18 cellular contexts compared by ENCODE assay signal in the genomic region with DNA sequence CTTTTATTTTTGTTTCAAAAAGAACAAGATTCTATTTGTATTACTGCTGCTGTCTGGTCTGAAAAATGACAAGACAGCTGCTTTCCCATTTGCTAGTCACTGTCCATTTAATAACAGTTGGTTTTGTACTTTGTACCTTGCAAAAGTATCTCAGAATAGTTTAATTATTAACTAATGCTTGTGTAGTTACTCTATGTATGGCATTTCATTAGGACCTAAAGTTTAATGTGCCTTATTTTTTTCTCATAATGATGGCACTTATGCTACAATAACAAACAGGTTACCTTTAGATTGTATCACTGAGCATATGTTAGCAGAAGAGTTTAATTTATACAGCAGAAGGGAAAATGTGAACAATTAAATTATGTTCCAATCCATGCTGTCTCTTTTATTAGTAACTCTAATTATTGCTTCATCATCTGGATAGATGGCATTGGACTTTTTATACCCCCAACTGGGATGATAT.
"Had no signal": no experiment of that assay in that cellular context is flagged by ENCODE, and none has a peak within 500 bp of the region (broad histone marks: within the 10 kb centered on the region; RNA-seq: fewer than 3 reads in every experiment).

No MANE protein-coding gene starts in this region.

- H3K27me3 Mint-ChIP-seq: activated naive CD8-positive, alpha-beta T cell; progenitor cell of endocrine pancreas; stimulated activated naive CD8-positive, alpha-beta T cell treated with anti-CD3 and anti-CD28 coated beads, Interleukin-15, amount 100 ng/mL, for 72 hours had no signal

- H3K4me3 ChIP-seq: left ventricle myocardium inferior, skin epidermis, suprapubic skin, transverse colon, uterus had no signal

- H3K4me1 ChIP-seq: foreskin keratinocyte, left ventricle myocardium inferior, suprapubic skin, transverse colon, uterus had no signal

- ATAC-seq: foreskin keratinocyte; stimulated activated naive CD8-positive, alpha-beta T cell treated with anti-CD3 and anti-CD28 coated beads, Interleukin-15, amount 100 ng/mL, for 72 hours had no signal

- H3K27me3 ChIP-seq: foreskin keratinocyte, suprapubic skin, transverse colon, uterus had no signal

- H3K9me3 ChIP-seq: left ventricle myocardium inferior, suprapubic skin, transverse colon, uterus had no signal

- H3K4me3 Mint-ChIP-seq: activated naive CD8-positive, alpha-beta T cell; stimulated activated naive CD8-positive, alpha-beta T cell treated with anti-CD3 and anti-CD28 coated beads, Interleukin-15, amount 100 ng/mL, for 72 hours had no signal

- H3K27ac ChIP-seq: foreskin keratinocyte, left ventricle myocardium inferior, skin epidermis, suprapubic skin, transverse colon, uterus had no signal

- H3K4me1 Mint-ChIP-seq: stimulated activated naive CD8-positive, alpha-beta T cell treated with anti-CD3 and anti-CD28 coated beads, Interleukin-15, amount 100 ng/mL, for 72 hours had no signal

- H3K27ac Mint-ChIP-seq: activated naive CD8-positive, alpha-beta T cell; progenitor cell of endocrine pancreas; stimulated activated naive CD8-positive, alpha-beta T cell treated with anti-CD3 and anti-CD28 coated beads, Interleukin-15, amount 100 ng/mL, for 72 hours had no signal

- DNase-seq: activated CD4-positive, alpha-beta T cell treated with anti-CD3 and anti-CD28 coated beads for 1 hour; activated gamma-delta T cell treated with Interleukin-2 at 50 U/mL for 16 hours; effector CD8-positive, alpha-beta T cell; foreskin keratinocyte; glutamatergic neuron; hypothalamus; left ventricle myocardium inferior; right cardiac atrium; stimulated activated CD4-positive, alpha-beta T cell treated with anti-CD3 and anti-CD28 coated beads, Interleukin-15, amount 100 ng/mL, for 24 hours; stimulated activated CD4-positive, alpha-beta T cell treated with anti-CD3 and anti-CD28 coated beads, Interleukin-2, amount 100 ng/mL, for 48 hours; stimulated activated naive CD8-positive, alpha-beta T cell treated with anti-CD3 and anti-CD28 coated beads, Interleukin-15, amount 100 ng/mL, for 72 hours; T1000; transverse colon; uterus had no signal

- H3K36me3 Mint-ChIP-seq: activated naive CD8-positive, alpha-beta T cell had no signal

- H3K36me3 ChIP-seq: left ventricle myocardium inferior, suprapubic skin, transverse colon, uterus had no signal
